ENCODE assay signal across 12 cellular contexts in genomic region chr12:6725350-6725749, GRCh38. TPM values are rescaled to one million over a fixed set of nuclear protein-coding genes. Genes with fewer than 3 reads are reported as not detected.
DNase-seq lines count a peak whose midpoint lies in the region; ATAC-seq, FAIRE-seq and TF ChIP-seq lines count a peak whose summit lies in the region.
"Had no signal": no experiment of that assay in that cellular context is flagged by ENCODE, and none has a peak within 500 bp of the region (broad histone marks: within the 10 kb centered on the region; RNA-seq: fewer than 3 reads in every experiment).

No MANE protein-coding gene starts in this region.

- no peak for ATAC-seq in K562
- ATAC-seq in psoas muscle = no peak
- ATAC-seq in HG02840 (IDR thresholded peaks at IDR 0.05; ENCODE audit: low FRiP score, unreplicated experiment) = no peak
- no peak for ATAC-seq in GM21423 (IDR thresholded peaks at IDR 0.05; ENCODE audit: unreplicated experiment)

- H3K4me3 Mint-ChIP-seq in activated T-cell treated with anti-CD3 and anti-CD28 coated beads, Interleukin-2, amount 50 U/mL, for 24 hours = peak overlapping the region; percentile 86

- no TSS peak for BruUV-seq in K562 (replicated peaks; lab: Mats Ljungman, UMichigan)

- TF ChIP-seq EP300 in K562 (IDR thresholded peaks at IDR 0.05; ENCODE audit: low read length) = no peak

- TF ChIP-seq CTCF in K562 (IDR thresholded peaks at IDR 0.05 in 2 of 3, conservative IDR thresholded peaks at IDR 0.05 in 1 of 3; ENCODE audit: insufficient read depth in 2 of 3, low read depth in 1 of 3, low read length in 3 of 3) (no peak), psoas muscle (IDR thresholded peaks at IDR 0.05) (no peak)

- H4K20me1 ChIP-seq in K562 (replicated peaks; ENCODE audit: control insufficient read depth, insufficient read depth, low read length) = no peaks in the 10 kb centered on the region

- H3K9me3 ChIP-seq in NT2/D1 (ENCODE audit: insufficient read depth, low read length) (no peaks in the 10 kb centered on the region), K562 (replicated peaks; ENCODE audit: control insufficient read depth, insufficient read depth, low read depth, low read length) (no peaks in the 10 kb centered on the region), psoas muscle (no peaks in the 10 kb centered on the region)

- H3K36me3 ChIP-seq in NT2/D1 (ENCODE audit: insufficient read depth, insufficient read length, low read length) (peaks cover 45% of the 10 kb centered on the region), K562 (ENCODE audit: control insufficient read depth, insufficient read depth, low read length) (peaks cover 22% of the 10 kb centered on the region; the same call in 2 of the 3 replicates), psoas muscle (ENCODE audit: insufficient read depth in 1 of 2, low read depth in 1 of 2) (peaks cover 7 to 38% of the 10 kb centered on the region in 2 donors)

- no peaks in the 10 kb centered on the region for H3K27me3 Mint-ChIP-seq in activated T-cell treated with anti-CD3 and anti-CD28 coated beads, Interleukin-2, amount 50 U/mL, for 24 hours

- peaks cover 49% of the 10 kb centered on the region for H3K36me3 Mint-ChIP-seq in activated T-cell treated with anti-CD3 and anti-CD28 coated beads, Interleukin-2, amount 50 U/mL, for 24 hours (ENCODE audit: low read depth)

- POLR2A ChIA-PET in K562 (lab: Yijun Ruan, JAX) = interaction anchor here (1.0 to 2.9 kb wide), 2 partner anchors 36 to 87 kb away, joined by 4 to 12 read pairs; partner anchors contain the start of gene ZNF384

- H3K4me1 ChIP-seq in NT2/D1 (ENCODE audit: insufficient read depth, insufficient read length) (peaks cover 2% of the 10 kb centered on the region), K562 (replicated peaks in 1 of 2; ENCODE audit: control insufficient read depth in 2 of 2, insufficient read depth in 2 of 2, low read length in 2 of 2) (peaks cover 10 to 25% of the 10 kb centered on the region in 2 experiments; a peak in 4 of 5 replicates), psoas muscle (peaks cover 11% of the 10 kb centered on the region)

- peak overlapping the region; percentile 93 for H3K4me2 ChIP-seq in K562 (ENCODE audit: insufficient read depth, low read length)

- 18% methylated on average over 6 of the region's 7 CpGs for WGBS in K562 (ENCODE audit: insufficient coverage, low coverage, missing lambda C conversion rate)
- WGBS in psoas muscle, 3 donors = 78 to 84% (median 80%) methylated on average over 7 of the region's 7 CpGs

- H3K27ac ChIP-seq in K562 (ENCODE audit: extremely low read depth, low read depth, low read length) = peak overlapping the region; percentile 88
- peak overlapping the region; percentile 90 for H3K27ac ChIP-seq in psoas muscle

- TF ChIP-seq POLR2A in K562 (conservative IDR thresholded peaks at IDR 0.05) = no peak

- peaks cover 13% of the 10 kb centered on the region for H3K79me2 ChIP-seq in K562 (ENCODE audit: control insufficient read depth, insufficient read depth, low read length)

- H3K4me3 ChIP-seq in NT2/D1 (ENCODE audit: insufficient read length, low read depth) = no peak overlapping the region
- no peak overlapping the region; the same call in 1 of the 2 replicates for H3K4me3 ChIP-seq in K562
- peak overlapping the region; percentile 68 for H3K4me3 ChIP-seq in psoas muscle

- H3K9me3 Mint-ChIP-seq in activated T-cell treated with anti-CD3 and anti-CD28 coated beads, Interleukin-2, amount 50 U/mL, for 24 hours = no peaks in the 10 kb centered on the region

- intact Hi-C loops in K562 (cut with micrococcal nuclease) = no loop called here
- intact Hi-C loops in psoas muscle (cut with DNase I) = no loop called here

- FAIRE-seq in K562 (lab: Jason Lieb, UNC) = no peak
- FAIRE-seq: urothelium cell line had no signal

- CTCF ChIA-PET in K562 (lab: Yijun Ruan, JAX; ENCODE audit: low intra/inter-chr PET ratio) = no interaction called here

- H3K9me1 ChIP-seq in K562 (ENCODE audit: control insufficient read depth, insufficient read depth, low read length) = no peaks in the 10 kb centered on the region

- no peak for DNase-seq in activated T-cell treated with anti-CD3 and anti-CD28 coated beads, Interleukin-2, amount 50 U/mL, for 24 hours
- DNase-seq in activated T-cell treated with anti-CD3 and anti-CD28 coated beads, Interleukin-2, amount 50 U/mL, for 48 hours = no peak
- DNase-seq in NT2/D1 (ENCODE audit: low read depth, low spot score) (no peak), K562 (ENCODE audit: extremely low read depth in 1 of 4, low spot score in 3 of 4) (no peak), psoas muscle (no peak), HT-29 (ENCODE audit: low spot score) (no peak)
- DNase-seq: KBM-7, kidney glomerular epithelial cell, NCI-H2029 treated with DMSO at 0.1 percent for 48 hours had no signal

- H3K27me3 ChIP-seq in NT2/D1 (ENCODE audit: insufficient read depth, insufficient read length) (no peaks in the 10 kb centered on the region), K562 (ENCODE audit: control insufficient read depth in 2 of 2, insufficient read depth in 2 of 2, low read length in 2 of 2) (no peaks in the 10 kb centered on the region), psoas muscle (ENCODE audit: insufficient read depth in 3 of 3, low read length in 2 of 3) (peaks cover 0 to 4% (median 0%) of the 10 kb centered on the region in 3 donors)

- H3K4me1 Mint-ChIP-seq in activated T-cell treated with anti-CD3 and anti-CD28 coated beads, Interleukin-2, amount 50 U/mL, for 24 hours (ENCODE audit: low read depth) = peaks cover 29% of the 10 kb centered on the region

- peak overlapping the region; percentile 74 for H2AFZ ChIP-seq in K562 (ENCODE audit: low read depth, low read length)

- peak overlapping the region; percentile 93 for H3K27ac Mint-ChIP-seq in activated T-cell treated with anti-CD3 and anti-CD28 coated beads, Interleukin-2, amount 50 U/mL, for 24 hours

- in situ Hi-C loops in K562 (cut with MboI) = no loop called here

- TF ChIP-seq RAD21 in K562 (CRISPR knock-in tag; conservative IDR thresholded peaks at IDR 0.05 in 1 of 2, IDR thresholded peaks at IDR 0.05 in 1 of 2) = no peak

- peak overlapping the region; percentile 1 for H3K9ac ChIP-seq in NT2/D1 (ENCODE audit: insufficient read length, low read depth)
- H3K9ac ChIP-seq in K562 (ENCODE audit: insufficient read depth in 1 of 2, low read depth in 2 of 2, low read length in 2 of 2) = peak overlapping the region; percentile 68 to 72

RNA-seq across cellular contexts. Expression of gene COPS7A, which starts 1.5 kb away (rescaled TPM):
- total RNA-seq in K562 (2011; cell fraction: chromatin; rRNA removed; ENCODE audit: low replicate concordance) = 14.3 and 23.0 TPM in 2 replicates
- 18.7 and 22.1 TPM in 2 replicates for total RNA-seq in K562 (2011; cell fraction: nucleolus; rRNA removed)
- total RNA-seq in K562 (2011; cell fraction: nucleoplasm; rRNA removed) = 16.9 and 19.5 TPM in 2 replicates
- total RNA-seq in K562 (2014; rRNA removed) (24.2 and 26.9 TPM in 2 replicates), K562 (2014; rRNA removed; fragmentation: Illumina TruSeq; extraction: Trizol) (13.2 and 13.4 TPM in 2 replicates), K562 (2015; rRNA removed; fragmentation: Illumina TruSeq; extraction: Trizol) (20.6 and 25.0 TPM in 2 replicates), K562 (2021) (22.5 and 23.4 TPM in 2 replicates), psoas muscle (10 to 100 TPM; 72.3 to 86.2 (median 77.1) TPM)
- polyA plus RNA-seq in K562 (2011; rRNA removed) (35.4 and 45.2 TPM in 2 replicates), K562 (2014; fragmentation: Illumina TruSeq; extraction: Trizol) (29.9 and 36.0 TPM in 2 replicates), K562 (2014; fragmentation: Nextera tagmentation; extraction: Ambion mirVana) (10 to 100 TPM; 12.7 to 24.3 TPM), K562 (2014; rRNA removed) (30.2 and 36.5 TPM in 2 replicates), psoas muscle (100 to 1,000 TPM in 2 of 3 donors, 10 to 100 TPM in 1; 79.2 to 157 (median 104) TPM)
- 44.0 and 49.7 TPM in 2 replicates for polyA plus RNA-seq in K562 (2011; cell fraction: cytosol; rRNA removed)
- polyA plus RNA-seq in K562 (2011; cell fraction: nucleus; rRNA removed) = 61.4 and 63.0 TPM in 2 replicates
- polyA plus RNA-seq in K562 (2012) = 29.9 and 33.9 TPM in 2 replicates
- polyA minus RNA-seq in K562 (2011; rRNA and poly(A)+ RNA removed) = 9.8 and 11.4 TPM in 2 replicates
- 9.2 and 11.9 TPM in 2 replicates for polyA minus RNA-seq in K562 (2011; cell fraction: cytosol; rRNA and poly(A)+ RNA removed)
- polyA minus RNA-seq in K562 (2011; cell fraction: nucleus; rRNA and poly(A)+ RNA removed) = 6.1 and 6.9 TPM in 2 replicates
- 103 and 108 TPM in 2 replicates for total RNA-seq in HT-29 (2014; rRNA removed; shearing (Covaris generic))

RNA-seq across cellular contexts. Expression of gene PIANP, which starts 24.7 kb away (rescaled TPM):
- total RNA-seq in K562 (2011; cell fraction: chromatin; rRNA removed; ENCODE audit: low replicate concordance) = not detected in 2 replicates
- total RNA-seq in K562 (2011; cell fraction: nucleolus; rRNA removed) = not detected in 2 replicates
- not detected in 2 replicates for total RNA-seq in K562 (2011; cell fraction: nucleoplasm; rRNA removed)
- total RNA-seq in K562 (2014; rRNA removed) (not detected in 2 replicates), K562 (2014; rRNA removed; fragmentation: Illumina TruSeq; extraction: Trizol) (not detected in 2 replicates), K562 (2015; rRNA removed; fragmentation: Illumina TruSeq; extraction: Trizol) (not detected in 2 replicates), K562 (2021) (not detected in 2 replicates), psoas muscle (under 1 TPM in 3 of 4 donors, not detected in 1; 0.10 to 0.17 (median 0.15) TPM)
- polyA plus RNA-seq in K562 (2011; rRNA removed) (not detected in 2 replicates), K562 (2014; fragmentation: Illumina TruSeq; extraction: Trizol) (not detected in 2 replicates), K562 (2014; fragmentation: Nextera tagmentation; extraction: Ambion mirVana) (not detected), K562 (2014; rRNA removed) (0.07 TPM in 1 of 2 replicates, not detected in the other), psoas muscle (under 1 TPM in 2 of 3 donors, not detected in 1; 0.17 to 0.21 TPM)
- not detected in 2 replicates for polyA plus RNA-seq in K562 (2011; cell fraction: cytosol; rRNA removed)
- polyA plus RNA-seq in K562 (2011; cell fraction: nucleus; rRNA removed) = not detected in 2 replicates
- polyA plus RNA-seq in K562 (2012) = 0.21 and 0.36 TPM in 2 replicates
- polyA minus RNA-seq in K562 (2011; rRNA and poly(A)+ RNA removed) = not detected in 2 replicates
- not detected in 2 replicates for polyA minus RNA-seq in K562 (2011; cell fraction: cytosol; rRNA and poly(A)+ RNA removed)
- polyA minus RNA-seq in K562 (2011; cell fraction: nucleus; rRNA and poly(A)+ RNA removed) = not detected in 2 replicates
- not detected in 2 replicates for total RNA-seq in HT-29 (2014; rRNA removed; shearing (Covaris generic))

RNA-seq across cellular contexts. Expression of gene MLF2, which starts 27.6 kb away (rescaled TPM):
- 108 and 217 TPM in 2 replicates for total RNA-seq in K562 (2011; cell fraction: chromatin; rRNA removed; ENCODE audit: low replicate concordance)
- total RNA-seq in K562 (2011; cell fraction: nucleolus; rRNA removed) = 142 and 144 TPM in 2 replicates
- total RNA-seq in K562 (2011; cell fraction: nucleoplasm; rRNA removed) = 131 and 132 TPM in 2 replicates
- total RNA-seq in K562 (2014; rRNA removed) (146 and 161 TPM in 2 replicates), K562 (2014; rRNA removed; fragmentation: Illumina TruSeq; extraction: Trizol) (58.3 and 60.3 TPM in 2 replicates), K562 (2015; rRNA removed; fragmentation: Illumina TruSeq; extraction: Trizol) (94.6 and 99.2 TPM in 2 replicates), K562 (2021) (149 and 167 TPM in 2 replicates), psoas muscle (100 to 1,000 TPM; 104 to 188 (median 132) TPM)
- polyA plus RNA-seq in K562 (2011; rRNA removed) (190 and 209 TPM in 2 replicates), K562 (2014; fragmentation: Illumina TruSeq; extraction: Trizol) (138 and 139 TPM in 2 replicates), K562 (2014; fragmentation: Nextera tagmentation; extraction: Ambion mirVana) (10 to 100 TPM; 11.4 to 15.6 TPM), K562 (2014; rRNA removed) (186 and 187 TPM in 2 replicates), psoas muscle (100 to 1,000 TPM; 113 to 245 (median 176) TPM)
- polyA plus RNA-seq in K562 (2011; cell fraction: cytosol; rRNA removed) = 349 and 372 TPM in 2 replicates
- polyA plus RNA-seq in K562 (2011; cell fraction: nucleus; rRNA removed) = 190 and 315 TPM in 2 replicates
- polyA plus RNA-seq in K562 (2012) = 145 and 148 TPM in 2 replicates
- polyA minus RNA-seq in K562 (2011; rRNA and poly(A)+ RNA removed) = 133 and 137 TPM in 2 replicates
- polyA minus RNA-seq in K562 (2011; cell fraction: cytosol; rRNA and poly(A)+ RNA removed) = 56.6 and 66.3 TPM in 2 replicates
- 49.0 and 76.3 TPM in 2 replicates for polyA minus RNA-seq in K562 (2011; cell fraction: nucleus; rRNA and poly(A)+ RNA removed)
- total RNA-seq in HT-29 (2014; rRNA removed; shearing (Covaris generic)) = 383 and 384 TPM in 2 replicates

RNA-seq across cellular contexts. Expression of gene ZNF384, which starts 36.2 kb away (rescaled TPM):
- total RNA-seq in K562 (2011; cell fraction: chromatin; rRNA removed; ENCODE audit: low replicate concordance) = 96.1 and 146 TPM in 2 replicates
- total RNA-seq in K562 (2011; cell fraction: nucleolus; rRNA removed) = 75.5 and 81.2 TPM in 2 replicates
- 65.2 and 76.0 TPM in 2 replicates for total RNA-seq in K562 (2011; cell fraction: nucleoplasm; rRNA removed)
- 9.6 and 21.4 TPM in 2 replicates for total RNA-seq in K562 (2014; rRNA removed)
- total RNA-seq in K562 (2014; rRNA removed; fragmentation: Illumina TruSeq; extraction: Trizol) = 16.4 and 21.3 TPM in 2 replicates
- total RNA-seq in K562 (2015; rRNA removed; fragmentation: Illumina TruSeq; extraction: Trizol) = 20.2 and 21.6 TPM in 2 replicates
- 34.3 and 36.9 TPM in 2 replicates for total RNA-seq in K562 (2021)
- polyA plus RNA-seq in K562 (2011; rRNA removed) = 38.2 and 51.4 TPM in 2 replicates
- 35.9 and 44.8 TPM in 2 replicates for polyA plus RNA-seq in K562 (2011; cell fraction: cytosol; rRNA removed)
- polyA plus RNA-seq in K562 (2011; cell fraction: nucleus; rRNA removed) = 99.6 and 126 TPM in 2 replicates
- polyA plus RNA-seq in K562 (2012) = 41.7 and 43.3 TPM in 2 replicates
- polyA plus RNA-seq in K562 (2014; fragmentation: Illumina TruSeq; extraction: Trizol) = 62.1 and 64.8 TPM in 2 replicates
- polyA plus RNA-seq in K562 (2014; fragmentation: Nextera tagmentation; extraction: Ambion mirVana) = under 1 TPM; 0.36 to 0.42 TPM
- 29.1 and 39.4 TPM in 2 replicates for polyA plus RNA-seq in K562 (2014; rRNA removed)
- polyA minus RNA-seq in K562 (2011; rRNA and poly(A)+ RNA removed) = 35.3 and 38.2 TPM in 2 replicates
- 27.3 and 34.6 TPM in 2 replicates for polyA minus RNA-seq in K562 (2011; cell fraction: cytosol; rRNA and poly(A)+ RNA removed)
- polyA minus RNA-seq in K562 (2011; cell fraction: nucleus; rRNA and poly(A)+ RNA removed) = 30.6 and 48.9 TPM in 2 replicates
- 10 to 100 TPM; 25.4 to 37.9 (median 27.9) TPM for total RNA-seq in psoas muscle
- 10 to 100 TPM; 22.0 to 44.9 (median 23.8) TPM for polyA plus RNA-seq in psoas muscle
- 23.9 and 42.5 TPM in 2 replicates for total RNA-seq in HT-29 (2014; rRNA removed; shearing (Covaris generic))

RNA-seq across cellular contexts. Expression of gene PTMS, which starts 40.8 kb away (rescaled TPM):
- total RNA-seq in K562 (2011; cell fraction: chromatin; rRNA removed; ENCODE audit: low replicate concordance) = 29.6 and 36.7 TPM in 2 replicates
- total RNA-seq in K562 (2011; cell fraction: nucleolus; rRNA removed) = 32.1 and 32.4 TPM in 2 replicates
- 48.1 and 64.1 TPM in 2 replicates for total RNA-seq in K562 (2011; cell fraction: nucleoplasm; rRNA removed)
- 78.5 and 91.4 TPM in 2 replicates for total RNA-seq in K562 (2014; rRNA removed)
- 73.6 and 84.1 TPM in 2 replicates for total RNA-seq in K562 (2014; rRNA removed; fragmentation: Illumina TruSeq; extraction: Trizol)
- 97.7 and 108 TPM in 2 replicates for total RNA-seq in K562 (2015; rRNA removed; fragmentation: Illumina TruSeq; extraction: Trizol)
- total RNA-seq in K562 (2021) = 277 and 287 TPM in 2 replicates
- 64.1 and 92.5 TPM in 2 replicates for polyA plus RNA-seq in K562 (2011; rRNA removed)
- polyA plus RNA-seq in K562 (2011; cell fraction: cytosol; rRNA removed) = 255 TPM in 2 replicates
- 81.6 and 109 TPM in 2 replicates for polyA plus RNA-seq in K562 (2011; cell fraction: nucleus; rRNA removed)
- polyA plus RNA-seq in K562 (2012) = 220 and 306 TPM in 2 replicates
- 282 and 386 TPM in 2 replicates for polyA plus RNA-seq in K562 (2014; fragmentation: Illumina TruSeq; extraction: Trizol)
- polyA plus RNA-seq in K562 (2014; fragmentation: Nextera tagmentation; extraction: Ambion mirVana) = 1 to 10 TPM; 5.1 to 5.2 TPM
- 187 and 235 TPM in 2 replicates for polyA plus RNA-seq in K562 (2014; rRNA removed)
- polyA minus RNA-seq in K562 (2011; rRNA and poly(A)+ RNA removed) = 29.8 TPM in 2 replicates
- 52.4 and 55.3 TPM in 2 replicates for polyA minus RNA-seq in K562 (2011; cell fraction: cytosol; rRNA and poly(A)+ RNA removed)
- polyA minus RNA-seq in K562 (2011; cell fraction: nucleus; rRNA and poly(A)+ RNA removed) = 11.6 and 12.6 TPM in 2 replicates
- 100 to 1,000 TPM in 1 of 4 donors, 10 to 100 TPM in 3; 69.0 to 104 (median 77.1) TPM for total RNA-seq in psoas muscle
- polyA plus RNA-seq in psoas muscle = 10 to 100 TPM; 65.4 to 93.7 (median 87.7) TPM
- 87.6 and 105 TPM in 2 replicates for total RNA-seq in HT-29 (2014; rRNA removed; shearing (Covaris generic))
